In the genomic region with DNA sequence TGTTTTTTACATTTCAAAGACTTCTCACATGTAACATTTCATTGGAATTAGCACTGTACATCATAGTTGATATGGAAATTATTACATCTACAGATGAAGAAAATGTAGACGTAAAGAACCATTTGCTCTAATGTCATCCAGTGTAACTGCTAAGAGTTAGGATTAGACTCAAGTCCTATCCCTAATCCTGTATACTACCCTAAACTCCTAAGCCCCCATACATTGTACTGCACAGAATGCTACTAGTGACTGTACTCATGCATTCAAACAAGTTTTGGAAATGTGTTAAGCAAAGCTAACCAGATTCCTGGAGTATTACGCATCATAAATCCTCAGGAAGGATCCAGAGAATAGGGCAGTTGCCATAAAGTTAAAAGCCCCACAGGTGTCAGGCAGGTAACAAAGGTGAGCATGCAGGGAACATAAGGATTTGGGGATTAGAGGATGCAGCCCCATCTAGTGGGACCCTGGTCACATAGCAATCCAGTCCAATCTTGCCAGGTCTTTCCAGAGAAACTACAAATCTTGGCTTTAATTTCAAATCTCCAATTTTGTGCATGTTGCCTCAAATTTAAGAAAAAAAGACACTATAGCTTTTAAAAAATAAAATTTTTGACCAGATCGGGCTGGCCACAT, we compare ENCODE assay signal across 8 cellular contexts. TPM values are rescaled to one million over a fixed set of nuclear protein-coding genes. Genes with fewer than 3 reads are reported as not detected.
DNase-seq lines count a peak whose midpoint lies in the region; ATAC-seq, FAIRE-seq and TF ChIP-seq lines count a peak whose summit lies in the region.

No MANE protein-coding gene starts in this region.

- H3K4me1 ChIP-seq in GM23338 (ENCODE audit: insufficient read depth) (no peaks in the 10 kb centered on the region), kidney (ENCODE audit: control insufficient read depth in 1 of 2, insufficient read depth in 1 of 2, low read depth in 1 of 2, low read length in 2 of 2) (no peaks in the 10 kb centered on the region)

- no peaks in the 10 kb centered on the region for H3K9me3 Mint-ChIP-seq in CD4-positive, alpha-beta T cell
- H3K9me3 Mint-ChIP-seq in GM23338: no peaks in the 10 kb centered on the region; the same call in 2 of the 3 replicates

- no peak for FAIRE-seq in kidney (lab: Jason Lieb, UNC)

- DNase-seq in CD4-positive, alpha-beta T cell: no peak
- DNase-seq in GM23338 (ENCODE audit: low spot score) (peak; percentile 87), RPMI8226 (peak; percentile 25), kidney (no peak), ACHN (no peak), foreskin melanocyte (no peak), NCI-H1048 (lab: John Stamatoyannopoulos, UW) (no peak)

- peaks cover 19% of the 10 kb centered on the region for H3K4me1 Mint-ChIP-seq in CD4-positive, alpha-beta T cell (ENCODE audit: low read depth)
- peaks cover 4% of the 10 kb centered on the region; the same call in 2 of the 3 replicates for H3K4me1 Mint-ChIP-seq in GM23338

- no peak overlapping the region for H3K4me2 ChIP-seq in GM23338

- H3K9ac ChIP-seq in kidney (ENCODE audit: low read length in 2 of 2): no peak overlapping the region

- H3K36me3 ChIP-seq in GM23338 (ENCODE audit: insufficient read depth) (no peaks in the 10 kb centered on the region), kidney (ENCODE audit: control insufficient read depth in 1 of 2, insufficient read depth in 2 of 2, low read length in 2 of 2) (no peaks in the 10 kb centered on the region)

- no peaks in the 10 kb centered on the region for H3K36me3 Mint-ChIP-seq in CD4-positive, alpha-beta T cell (ENCODE audit: low read depth)
- no peaks in the 10 kb centered on the region for H3K36me3 Mint-ChIP-seq in GM23338 (ENCODE audit: low read depth)

- CTCF ChIA-PET in CD4-positive, alpha-beta T cell (lab: Charles Lee): no interaction called here

- H3K4me3 Mint-ChIP-seq in CD4-positive, alpha-beta T cell: no peak overlapping the region
- H3K4me3 Mint-ChIP-seq in GM23338: no peak overlapping the region

- H3K27ac ChIP-seq in CD4-positive, alpha-beta T cell (ENCODE audit: low read depth, low read length): no peak overlapping the region
- H3K27ac ChIP-seq in GM23338 (ENCODE audit: low read depth): no peak overlapping the region
- no peak overlapping the region for H3K27ac ChIP-seq in kidney (ENCODE audit: low read depth in 2 of 2, low read length in 2 of 2)

- H3K79me2 ChIP-seq in GM23338 (replicated peaks; ENCODE audit: insufficient read depth): no peaks in the 10 kb centered on the region

- H4K20me1 ChIP-seq in GM23338 (replicated peaks; ENCODE audit: insufficient read depth): no peaks in the 10 kb centered on the region

- TF ChIP-seq CTCF in CD4-positive, alpha-beta T cell (IDR thresholded peaks at IDR 0.05): peak; percentile 59
- peak; percentile 80 to 95 for TF ChIP-seq CTCF in GM23338 (conservative IDR thresholded peaks at IDR 0.05; ENCODE audit: low read depth in 2 of 2)
- peak; percentile 52 for TF ChIP-seq CTCF in kidney (IDR thresholded peaks at IDR 0.05; ENCODE audit: borderline replicate concordance, extremely low read depth, insufficient read depth)

- H3K27me3 Mint-ChIP-seq in CD4-positive, alpha-beta T cell: no peaks in the 10 kb centered on the region
- H3K27me3 Mint-ChIP-seq in GM23338 (ENCODE audit: insufficient read depth, low read depth, poor library complexity): no peaks in the 10 kb centered on the region

- H3K27me3 ChIP-seq in CD4-positive, alpha-beta T cell (ENCODE audit: control insufficient read depth, insufficient read depth, low read length): no peaks in the 10 kb centered on the region
- no peaks in the 10 kb centered on the region for H3K27me3 ChIP-seq in GM23338 (ENCODE audit: insufficient read depth)

- no peak overlapping the region for H2AFZ ChIP-seq in GM23338

- no peaks in the 10 kb centered on the region for H3F3A ChIP-seq in GM23338 (replicated peaks; ENCODE audit: low read depth)

- no peak overlapping the region for H3K27ac Mint-ChIP-seq in CD4-positive, alpha-beta T cell
- H3K27ac Mint-ChIP-seq in GM23338: no peak overlapping the region

- in situ Hi-C loops in ACHN (cut with HindIII; ENCODE audit: low pct_ligation_motif_present, low pct_unique_long_range_greater_than_20kb, low sequenced_read_pairs): no loop called here

- no peaks in the 10 kb centered on the region for H3K9me2 ChIP-seq in GM23338 (ENCODE audit: insufficient read depth)

- no peak for ATAC-seq in CD4-positive, alpha-beta T cell (ENCODE audit: poor library complexity)
- ATAC-seq in GM23338 (peak; percentile 99), HG02623 (IDR thresholded peaks at IDR 0.05; ENCODE audit: unreplicated experiment) (no peak)

- no peak overlapping the region for H3K4me3 ChIP-seq in GM23338
- H3K4me3 ChIP-seq in kidney (ENCODE audit: low read length in 2 of 2): no peak overlapping the region

- no peaks in the 10 kb centered on the region for H3K9me3 ChIP-seq in CD4-positive, alpha-beta T cell (ENCODE audit: control insufficient read depth, low read length)
- H3K9me3 ChIP-seq in kidney (ENCODE audit: control insufficient read depth in 1 of 2, low read length in 2 of 2): no peaks in the 10 kb centered on the region

- POLR2A ChIA-PET in CD4-positive, alpha-beta T cell (lab: Charles Lee): no interaction called here

- intact Hi-C loops in CD4-positive, alpha-beta T cell (cut with DNase I, micrococcal nuclease): no loop called here
- intact Hi-C loops in kidney (cut with DNase I): no loop called here

TF ChIP-seq in GM23338, 12 proteins besides CTCF, POLR2A, EP300 and RAD21 (continues in another document):
- TF ChIP-seq ZNF331 (CRISPR knock-in tag; IDR thresholded peaks at IDR 0.05; ENCODE audit: low read depth) (no peak), STAT1 (IDR thresholded peaks at IDR 0.05; ENCODE audit: unreplicated experiment) (no peak), EZH2 (IDR thresholded peaks at IDR 0.05; ENCODE audit: low read depth, unreplicated experiment) (no peak), POLR2AphosphoS5 (IDR thresholded peaks at IDR 0.05; ENCODE audit: low read depth) (no peak), CREB1 (CRISPR knock-in tag; IDR thresholded peaks at IDR 0.05; ENCODE audit: low read depth) (no peak), ZNF114 (CRISPR knock-in tag; IDR thresholded peaks at IDR 0.05) (no peak), JUNB (IDR thresholded peaks at IDR 0.05; ENCODE audit: unreplicated experiment) (no peak), EZH2phosphoT487 (IDR thresholded peaks at IDR 0.05; ENCODE audit: unreplicated experiment) (no peak), NANOG (IDR thresholded peaks at IDR 0.05; ENCODE audit: borderline replicate concordance) (no peak)
- TF ChIP-seq, protein P1, sequence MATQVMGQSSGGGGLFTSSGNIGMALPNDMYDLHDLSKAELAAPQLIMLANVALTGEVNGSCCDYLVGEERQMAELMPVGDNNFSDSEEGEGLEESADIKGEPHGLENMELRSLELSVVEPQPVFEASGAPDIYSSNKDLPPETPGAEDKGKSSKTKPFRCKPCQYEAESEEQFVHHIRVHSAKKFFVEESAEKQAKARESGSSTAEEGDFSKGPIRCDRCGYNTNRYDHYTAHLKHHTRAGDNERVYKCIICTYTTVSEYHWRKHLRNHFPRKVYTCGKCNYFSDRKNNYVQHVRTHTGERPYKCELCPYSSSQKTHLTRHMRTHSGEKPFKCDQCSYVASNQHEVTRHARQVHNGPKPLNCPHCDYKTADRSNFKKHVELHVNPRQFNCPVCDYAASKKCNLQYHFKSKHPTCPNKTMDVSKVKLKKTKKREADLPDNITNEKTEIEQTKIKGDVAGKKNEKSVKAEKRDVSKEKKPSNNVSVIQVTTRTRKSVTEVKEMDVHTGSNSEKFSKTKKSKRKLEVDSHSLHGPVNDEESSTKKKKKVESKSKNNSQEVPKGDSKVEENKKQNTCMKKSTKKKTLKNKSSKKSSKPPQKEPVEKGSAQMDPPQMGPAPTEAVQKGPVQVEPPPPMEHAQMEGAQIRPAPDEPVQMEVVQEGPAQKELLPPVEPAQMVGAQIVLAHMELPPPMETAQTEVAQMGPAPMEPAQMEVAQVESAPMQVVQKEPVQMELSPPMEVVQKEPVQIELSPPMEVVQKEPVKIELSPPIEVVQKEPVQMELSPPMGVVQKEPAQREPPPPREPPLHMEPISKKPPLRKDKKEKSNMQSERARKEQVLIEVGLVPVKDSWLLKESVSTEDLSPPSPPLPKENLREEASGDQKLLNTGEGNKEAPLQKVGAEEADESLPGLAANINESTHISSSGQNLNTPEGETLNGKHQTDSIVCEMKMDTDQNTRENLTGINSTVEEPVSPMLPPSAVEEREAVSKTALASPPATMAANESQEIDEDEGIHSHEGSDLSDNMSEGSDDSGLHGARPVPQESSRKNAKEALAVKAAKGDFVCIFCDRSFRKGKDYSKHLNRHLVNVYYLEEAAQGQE (IDR thresholded peaks at IDR 0.05; ENCODE audit: unreplicated experiment): no peak
- TF ChIP-seq, protein P2, sequence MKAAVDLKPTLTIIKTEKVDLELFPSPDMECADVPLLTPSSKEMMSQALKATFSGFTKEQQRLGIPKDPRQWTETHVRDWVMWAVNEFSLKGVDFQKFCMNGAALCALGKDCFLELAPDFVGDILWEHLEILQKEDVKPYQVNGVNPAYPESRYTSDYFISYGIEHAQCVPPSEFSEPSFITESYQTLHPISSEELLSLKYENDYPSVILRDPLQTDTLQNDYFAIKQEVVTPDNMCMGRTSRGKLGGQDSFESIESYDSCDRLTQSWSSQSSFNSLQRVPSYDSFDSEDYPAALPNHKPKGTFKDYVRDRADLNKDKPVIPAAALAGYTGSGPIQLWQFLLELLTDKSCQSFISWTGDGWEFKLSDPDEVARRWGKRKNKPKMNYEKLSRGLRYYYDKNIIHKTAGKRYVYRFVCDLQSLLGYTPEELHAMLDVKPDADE (IDR thresholded peaks at IDR 0.05): no peak

RNA-seq across cellular contexts. Expression of a gene that starts 32.0 kb away (rescaled TPM):
- 1 to 10 TPM; 1.5 to 1.7 TPM for total RNA-seq in CD4-positive, alpha-beta T cell
- not detected in 2 replicates for total RNA-seq in GM23338 (2014; rRNA removed; shearing (Covaris generic))
- polyA plus RNA-seq in GM23338 (2016; fragmentation: Nextera tagmentation; extraction: Ambion mirVana) (not detected in 2 replicates), kidney (ENCODE audit: insufficient read depth, low read depth, low replicate concordance) (0.65 TPM)
- total RNA-seq in kidney: 114 TPM

Comparison
In these comparisons a context has a peak if more than half of its experiments do, and no peak if none do; other contexts are left out.
1. DNase-seq: peak in GM23338 (single experiment) and RPMI8226 (single experiment); none in CD4-positive, alpha-beta T cell (0 of 10), kidney (single experiment), ACHN (single experiment), foreskin melanocyte (single experiment) and NCI-H1048 (single experiment).
2. RNA of a gene that starts 32.0 kb away (total RNA-seq): 114 TPM in kidney (single experiment); 1.5 to 1.7 TPM in CD4-positive, alpha-beta T cell and not detected in GM23338; every median in the first group is over 10 times any median in the second.
3. Peak in every context shown above with its lines, with median percentiles within 50 percentile points of each other: CTCF ChIP-seq.